ENCODE assay signal across 24 cellular contexts in genomic region chr13:45909724-45910123, GRCh38. TPM values are rescaled to one million over a fixed set of nuclear protein-coding genes. Genes with fewer than 3 reads are reported as not detected.
"Had no signal": no experiment of that assay in that cellular context is flagged by ENCODE, and none has a peak within 500 bp of the region (broad histone marks: within the 10 kb centered on the region; RNA-seq: fewer than 3 reads in every experiment).

No MANE protein-coding gene starts in this region.

- H3K4me3 Mint-ChIP-seq: activated CD8-positive, alpha-beta T cell treated with anti-CD3 and anti-CD28 coated beads, Interleukin-2, amount 10 ng/mL, durations not matched to agents 7 days and 5 days; activated T-helper 1 cell treated with anti-CD3 and anti-CD28 coated beads, Interleukin-12 subunit alpha, Interleukin-12 subunit beta, Interleukin-2, Interleukin-4 antibody, amounts not matched to agents 30 ng/mL and 10 ng/mL and 1 ng/mL, durations not matched to agents 14 hours and 24 hours and 36 hours; endodermal cell; naive thymus-derived CD4-positive, alpha-beta T cell; neural progenitor cell; stimulated activated naive B cell treated with anti-CD40 and anti-IgM and Interleukin-4, amounts not matched to agents 10 μg/mL and 1 μg/mL and 100 μg/mL, for 72 hours; T-helper 2 cell treated with Interferon-gamma antibody and Interleukin-4, amounts not matched to agents 5 μg/mL and 100 μg/mL, for 36 hours had no signal

- H3K9me3 ChIP-seq: ascending aorta, esophagus squamous epithelium, lower lobe of right lung, right lobe of liver, upper lobe of right lung had no signal

- H3K9me3 Mint-ChIP-seq: activated naive CD4-positive, alpha-beta T cell treated with anti-CD3 and anti-CD28 coated beads, Interleukin-2, amount 50 U/mL, for 72 hours; activated T-helper 1 cell treated with anti-CD3 and anti-CD28 coated beads, Interleukin-12 subunit alpha, Interleukin-12 subunit beta, Interleukin-2, Interleukin-4 antibody, amounts not matched to agents 30 ng/mL and 10 ng/mL and 1 ng/mL, durations not matched to agents 14 hours and 24 hours and 36 hours; endodermal cell; neural progenitor cell; stimulated activated naive B cell treated with anti-CD40 and anti-IgM and Interleukin-4, amounts not matched to agents 10 μg/mL and 1 μg/mL and 100 μg/mL, for 72 hours; T-helper 2 cell treated with Interferon-gamma antibody and Interleukin-4, amounts not matched to agents 5 μg/mL and 100 μg/mL, for 36 hours had no signal

- H3K4me1 Mint-ChIP-seq: naive thymus-derived CD4-positive, alpha-beta T cell; stimulated activated naive B cell treated with anti-CD40 and anti-IgM and Interleukin-4, amounts not matched to agents 10 μg/mL and 1 μg/mL and 100 μg/mL, for 72 hours had no signal

- DNase-seq: activated CD4-positive, alpha-beta T cell treated with anti-CD3 and anti-CD28 coated beads for 1 hour; activated CD4-positive, alpha-beta T cell treated with anti-CD3 and anti-CD28 coated beads, Interleukin-2, amount 50 U/mL, for 1 hour; activated CD8-positive, alpha-beta T cell treated with anti-CD3 and anti-CD28 coated beads, Interleukin-2, amount 10 ng/mL, durations not matched to agents 7 days and 5 days; activated gamma-delta T cell treated with Interleukin-2 at 50 U/mL for 16 hours; cerebellar nuclear complex; cortex of kidney; endodermal cell; esophagus squamous epithelium; heart right ventricle; lower lobe of right lung; mesendoderm; naive thymus-derived CD4-positive, alpha-beta T cell; right lobe of liver; small intestine; stimulated activated CD4-positive, alpha-beta T cell treated with anti-CD3 and anti-CD28 coated beads, Interleukin-2, amount 100 ng/mL, for 24 hours; stimulated activated naive B cell treated with anti-CD40 and anti-IgM and Interleukin-4, amounts not matched to agents 10 μg/mL and 1 μg/mL and 100 μg/mL, for 72 hours; upper lobe of right lung had no signal

- H3K36me3 Mint-ChIP-seq: activated naive CD4-positive, alpha-beta T cell treated with anti-CD3 and anti-CD28 coated beads, Interleukin-2, amount 50 U/mL, for 72 hours; naive thymus-derived CD4-positive, alpha-beta T cell; neural progenitor cell; stimulated activated naive B cell treated with anti-CD40 and anti-IgM and Interleukin-4, amounts not matched to agents 10 μg/mL and 1 μg/mL and 100 μg/mL, for 72 hours had no signal

- ATAC-seq: activated CD8-positive, alpha-beta T cell treated with anti-CD3 and anti-CD28 coated beads, Interleukin-2, amount 10 ng/mL, durations not matched to agents 7 days and 5 days; activated naive CD4-positive, alpha-beta T cell treated with anti-CD3 and anti-CD28 coated beads, Interleukin-2, amount 50 U/mL, for 72 hours; heart right ventricle; left lobe of liver; lower lobe of right lung; naive thymus-derived CD4-positive, alpha-beta T cell; right lobe of liver; stimulated activated naive B cell treated with anti-CD40 and anti-IgM and Interleukin-4, amounts not matched to agents 10 μg/mL and 1 μg/mL and 100 μg/mL, for 72 hours had no signal

- H3K27ac Mint-ChIP-seq: activated CD8-positive, alpha-beta T cell treated with anti-CD3 and anti-CD28 coated beads, Interleukin-2, amount 10 ng/mL, durations not matched to agents 7 days and 5 days; activated naive CD4-positive, alpha-beta T cell treated with anti-CD3 and anti-CD28 coated beads, Interleukin-2, amount 50 U/mL, for 72 hours; activated T-helper 1 cell treated with anti-CD3 and anti-CD28 coated beads, Interleukin-12 subunit alpha, Interleukin-12 subunit beta, Interleukin-2, Interleukin-4 antibody, amounts not matched to agents 30 ng/mL and 10 ng/mL and 1 ng/mL, durations not matched to agents 14 hours and 24 hours and 36 hours; endodermal cell; naive thymus-derived CD4-positive, alpha-beta T cell; neural progenitor cell; stimulated activated naive B cell treated with anti-CD40 and anti-IgM and Interleukin-4, amounts not matched to agents 10 μg/mL and 1 μg/mL and 100 μg/mL, for 72 hours; T-helper 2 cell treated with Interferon-gamma antibody and Interleukin-4, amounts not matched to agents 5 μg/mL and 100 μg/mL, for 36 hours had no signal

- H3K4me3 ChIP-seq: ascending aorta, esophagus squamous epithelium, heart right ventricle, lower lobe of right lung, neural progenitor cell, right lobe of liver, upper lobe of right lung had no signal

RNA-seq across cellular contexts. Expression of gene SIAH3, which starts 58.2 kb away (rescaled TPM):
- total RNA-seq: activated CD8-positive, alpha-beta T cell treated with anti-CD3 and anti-CD28 coated beads, Interleukin-2, amount 10 ng/mL, durations not matched to agents 7 days and 5 days; ascending aorta; endodermal cell; left lobe of liver; right lobe of liver; subcutaneous adipose tissue; upper lobe of right lung had no signal
